8 cellular contexts compared by ENCODE assay signal in genomic region chr11:59053387-59053786, GRCh38. TPM values are rescaled to one million over a fixed set of nuclear protein-coding genes. Genes with fewer than 3 reads are reported as not detected.
DNase-seq lines count a peak whose midpoint lies in the region; ATAC-seq and TF ChIP-seq lines count a peak whose summit lies in the region.

No MANE protein-coding gene starts in this region.

- DNase-seq in CD14-positive monocyte (ENCODE audit: low spot score) = peak; percentile 59
- DNase-seq in KBM-7 = peak; percentile 67
- DNase-seq in cerebellar cortex (ENCODE audit: low spot score) = peak; percentile 42
- DNase-seq in memory B cell (ENCODE audit: low spot score in 2 of 2) = peak; percentile 52 to 58
- DNase-seq in stimulated activated CD8-positive, alpha-beta memory T cell treated with anti-CD3 and anti-CD28 coated beads, Interleukin-15, amount 100 ng/mL, for 4 hours (ENCODE audit: low read depth in 2 of 2) = peak; percentile 37 to 59
- DNase-seq in NCI-H2107 treated with DMSO at 0.1 percent for 48 hours (lab: John Stamatoyannopoulos, UW; ENCODE audit: unreplicated experiment) = no peak

- no peak overlapping the region for H3K27ac Mint-ChIP-seq in CD14-positive monocyte
- peak overlapping the region; percentile 75 for H3K27ac Mint-ChIP-seq in memory B cell

- no peak overlapping the region for H3K4me3 Mint-ChIP-seq in CD14-positive monocyte
- peak overlapping the region; percentile 22 for H3K4me3 Mint-ChIP-seq in memory B cell

- H3K27me3 Mint-ChIP-seq in CD14-positive monocyte (ENCODE audit: low read depth in 3 of 3) (peaks cover 1 to 5% (median 2%) of the 10 kb centered on the region in 3 donors), memory B cell (no peaks in the 10 kb centered on the region)

- in situ Hi-C loops in KBM-7 (cut with MboI; ENCODE audit: low pct_unique_long_range_greater_than_20kb, low sequenced_read_pairs) = no loop called here

- no peaks in the 10 kb centered on the region for H3K36me3 Mint-ChIP-seq in CD14-positive monocyte
- H3K36me3 Mint-ChIP-seq in memory B cell = peaks cover 27% of the 10 kb centered on the region

- peaks cover 6% of the 10 kb centered on the region for H3K4me1 Mint-ChIP-seq in CD14-positive monocyte
- H3K4me1 Mint-ChIP-seq in memory B cell = peaks cover 39% of the 10 kb centered on the region

- TF ChIP-seq CTCF in CD14-positive monocyte (IDR thresholded peaks at IDR 0.05) = peak; percentile 85

- ATAC-seq in GM19025 (IDR thresholded peaks at IDR 0.05; ENCODE audit: low read depth, unreplicated experiment) (peak; percentile 63), memory B cell (ENCODE audit: low read depth) (peak; percentile 43)
- ATAC-seq in activated CD4-positive, CD25-positive, alpha-beta regulatory T cell treated with anti-CD3 and anti-CD28 coated beads, Interleukin-2, amount 50 U/mL, for 24 hours = peak; percentile 46 to 68

- intact Hi-C loops in CD14-positive monocyte (cut with micrococcal nuclease) = no loop called here

- H3K9me3 Mint-ChIP-seq in CD14-positive monocyte (no peaks in the 10 kb centered on the region), memory B cell (peaks cover 2% of the 10 kb centered on the region)

RNA-seq across cellular contexts. Expression of gene GLYATL1B, which starts 32.7 kb away (rescaled TPM):
- not detected for polyA plus RNA-seq in CD14-positive monocyte

RNA-seq across cellular contexts. Expression of gene FAM111B, which starts 53.6 kb away (rescaled TPM):
- under 1 TPM in 1 of 2 donors, not detected in 1; 0.09 TPM for polyA plus RNA-seq in CD14-positive monocyte
